7 cellular contexts compared by ENCODE assay signal in genomic region chr1:228150458-228151169, GRCh38. TPM values are rescaled to one million over a fixed set of nuclear protein-coding genes. Genes with fewer than 3 reads are reported as not detected.
DNase-seq lines count a peak whose midpoint lies in the region; FAIRE-seq and TF ChIP-seq lines count a peak whose summit lies in the region.

No MANE protein-coding gene starts in this region.

- no peak for TF ChIP-seq EP300 in H1 (IDR thresholded peaks at IDR 0.05; ENCODE audit: borderline replicate concordance in 1 of 2, low read depth in 2 of 2, low read length in 2 of 2)

- no peak overlapping the region for H2BK15ac ChIP-seq in H1 (ENCODE audit: low read length)

- no peak overlapping the region for H2BK20ac ChIP-seq in H1 (ENCODE audit: low read length)

- TF ChIP-seq POLR2A in H1 (IDR thresholded peaks at IDR 0.05; ENCODE audit: control extremely low read depth in 1 of 2, low read depth in 2 of 2, low read length in 2 of 2), result no peak

- no peaks in the 10 kb centered on the region for H3K9me3 ChIP-seq in H1 (ENCODE audit: insufficient read depth in 2 of 2, low read depth in 1 of 2, low read length in 1 of 2)
- no peaks in the 10 kb centered on the region for H3K9me3 ChIP-seq in tibial artery

- no peak overlapping the region for H3K4me2 ChIP-seq in H1 (ENCODE audit: insufficient read depth in 1 of 2, low read depth in 2 of 2, low read length in 2 of 2)

- H3K56ac ChIP-seq in H1 (replicated peaks; ENCODE audit: insufficient read length, low read depth, low read length), result no peak overlapping the region

- H3K27ac ChIP-seq in H1 (ENCODE audit: low read depth, low read length) (no peak overlapping the region), tibial artery (peak overlapping the region; percentile 54 to 69)

- peak overlapping the region; percentile 45; the same call in 1 of the 2 replicates for H4K8ac ChIP-seq in H1 (ENCODE audit: extremely low read depth, insufficient read depth, low read length)

- intact Hi-C loops in tibial artery (cut with DNase I; ENCODE audit: low total_unique reads), result no loop called here

- H3K9ac ChIP-seq in H1 (replicated peaks in 1 of 4; ENCODE audit: extremely low read depth in 1 of 4, low read depth in 3 of 4, low read length in 3 of 4), result no peak overlapping the region

- peak overlapping the region; percentile 60; the same call in 1 of the 2 replicates for H2BK12ac ChIP-seq in H1 (ENCODE audit: low read depth, low read length)

- CTCF ChIA-PET in H1 (lab: Charles Lee; ENCODE audit: partially characterized antibody), result interaction anchor here (0.9 to 2.8 kb wide), 7 partner anchors 11 to 152 kb away, joined by 3 to 10 read pairs (median 4); partner anchors contain the start of genes GUK1 and IBA57

- FAIRE-seq in H1 (lab: Jason Lieb, UNC), result no peak

- 91% methylated on average over 11 of the region's 17 CpGs; no CpG with 5 or more reads in 1 of the 2 experiments for WGBS in H1 (ENCODE audit: extremely low coverage in 1 of 2, insufficient coverage in 1 of 2, insufficient read length in 1 of 2, insufficient replicate concordance in 2 of 2, low coverage in 1 of 2, low lambda C conversion rate in 2 of 2, missing lambda C conversion rate in 1 of 2), 2 experiments

- no peak overlapping the region for H4K91ac ChIP-seq in H1 (replicated peaks; ENCODE audit: insufficient read length, low read length)

- H2BK120ac ChIP-seq in H1 (replicated peaks; ENCODE audit: low read depth, low read length), result no peak overlapping the region

- H3K36me3 ChIP-seq in H1 (ENCODE audit: control insufficient read depth in 2 of 4, insufficient read depth in 4 of 4, low read length in 3 of 4) (no peaks in the 10 kb centered on the region), tibial artery (peaks cover 22 to 45% (median 32%) of the 10 kb centered on the region in 3 donors)

- no peaks in the 10 kb centered on the region; the same call in 1 of the 2 replicates for H3K23me2 ChIP-seq in H1 (ENCODE audit: low read depth, low read length)

- H3K4ac ChIP-seq in H1 (replicated peaks; ENCODE audit: insufficient read length, low read depth, low read length), result no peak overlapping the region

- H3K14ac ChIP-seq in H1 (ENCODE audit: insufficient read length), result no peak overlapping the region

- peak; percentile 21 to 64 for DNase-seq in NCI-H446 (lab: John Stamatoyannopoulos, UW)
- peak in 1 of 2 experiments; percentile 42 for DNase-seq in H1 (ENCODE audit: low read depth in 1 of 2, low spot score in 2 of 2)
- DNase-seq in medulla oblongata (ENCODE audit: extremely low spot score), result peak; percentile 88
- DNase-seq in tibial artery, result peak; percentile 35 to 70
- DNase-seq in GF-D8 (lab: John Stamatoyannopoulos, UW), result no peak
- no peak for DNase-seq in ecto neural progenitor cell (ENCODE audit: low spot score)
- no peak for DNase-seq in GDM1 (lab: John Stamatoyannopoulos, UW)

- no peaks in the 10 kb centered on the region for H3K79me2 ChIP-seq in H1 (ENCODE audit: control insufficient read depth in 1 of 2, insufficient read depth in 2 of 2, low read length in 2 of 2)

- TF ChIP-seq RAD21 in H1 (IDR thresholded peaks at IDR 0.05 in 1 of 2, conservative IDR thresholded peaks at IDR 0.05 in 1 of 2; ENCODE audit: low read depth in 2 of 2, low read length in 2 of 2), result no peak

- H2BK5ac ChIP-seq in H1 (ENCODE audit: low read depth, low read length), result peak overlapping the region; percentile 44; the same call in 1 of the 2 replicates

- no peak overlapping the region for H3K23ac ChIP-seq in H1 (ENCODE audit: insufficient read length)

- H4K20me1 ChIP-seq in H1 (replicated peaks in 1 of 2; ENCODE audit: control insufficient read depth in 1 of 2, insufficient read depth in 2 of 2, low read length in 2 of 2), result peaks cover 0 to 10% of the 10 kb centered on the region in 2 experiments

- no peak for TF ChIP-seq CTCF in H1 (IDR thresholded peaks at IDR 0.05; ENCODE audit: control extremely low read depth in 1 of 3, insufficient read depth in 1 of 3, low read depth in 1 of 3, low read length in 3 of 3)
- no peak for TF ChIP-seq CTCF in tibial artery (IDR thresholded peaks at IDR 0.05)

- 0 out of 7 replicates have a peak, but pooled peaks cover 0 to 5% (median 0%) of the 10 kb centered on the region in 4 experiments for H3K27me3 ChIP-seq in H1 (replicated peaks in 1 of 4; ENCODE audit: control insufficient read depth in 3 of 4, extremely low read depth in 1 of 4, insufficient read depth in 3 of 4, low read length in 3 of 4)
- no peaks in the 10 kb centered on the region for H3K27me3 ChIP-seq in tibial artery

- no peak overlapping the region for H2AFZ ChIP-seq in H1 (ENCODE audit: low read length)

- no peak overlapping the region for H3K18ac ChIP-seq in H1 (ENCODE audit: extremely low read depth, low read length)

- H2AK5ac ChIP-seq in H1 (ENCODE audit: low read depth, low read length), result no peak overlapping the region

- POLR2A ChIA-PET in H1 (lab: Charles Lee; ENCODE audit: partially characterized antibody), result interaction anchor here (1.0 to 5.5 kb wide), 5 partner anchors 10 to 53 kb away, joined by 3 to 44 read pairs (median 3); partner anchors contain the start of genes GUK1 and IBA57

- no peak overlapping the region for H3K4me3 ChIP-seq in H1 (ENCODE audit: extremely low read depth in 1 of 4, insufficient read depth in 2 of 4, low read depth in 3 of 4, low read length in 4 of 4)
- peak overlapping the region in 1 of 2 donors; percentile 12 for H3K4me3 ChIP-seq in tibial artery

- no peaks in the 10 kb centered on the region; the same call in none of the 2 replicates for H3K79me1 ChIP-seq in H1 (ENCODE audit: low read depth, low read length)

- H4K5ac ChIP-seq in H1 (ENCODE audit: insufficient read length, low read depth, low read length), result no peak overlapping the region

- peaks cover 0 to 10% (median 4%) of the 10 kb centered on the region in 4 experiments; a peak in 1 of 7 replicates for H3K4me1 ChIP-seq in H1 (replicated peaks in 1 of 4; ENCODE audit: control insufficient read depth in 3 of 4, insufficient read depth in 4 of 4, low read length in 3 of 4)
- H3K4me1 ChIP-seq in tibial artery, result peaks cover 0 to 29% (median 16%) of the 10 kb centered on the region in 4 donors

TF ChIP-seq in H1, 55 proteins besides CTCF, POLR2A, EP300 and RAD21 (continues in another document):
- no peak for TF ChIP-seq TAF1 (IDR thresholded peaks at IDR 0.05; ENCODE audit: low read depth, low read length)
- no peak for TF ChIP-seq CTBP2 (IDR thresholded peaks at IDR 0.05; ENCODE audit: borderline replicate concordance, insufficient read depth, insufficient read length, low read length)
- no peak for TF ChIP-seq TBP (IDR thresholded peaks at IDR 0.05; ENCODE audit: low read depth, low read length)
- TF ChIP-seq SUZ12 (IDR thresholded peaks at IDR 0.05; ENCODE audit: low read length), result no peak

RNA-seq across cellular contexts. Expression of gene GJC2, which starts 0.9 kb away (rescaled TPM):
- 0.54 and 0.55 TPM in 2 replicates for total RNA-seq in H1 (2021; fragmentation: NEBNext Ultra II Directional; extraction: Animal tissue kit (Norgen Biotek cat#: 25700))
- polyA plus RNA-seq in H1 (2011; rRNA removed), result 0.17 and 0.28 TPM in 2 replicates
- polyA plus RNA-seq in H1 (2011; cell fraction: cytosol; rRNA removed), result 0.27 TPM
- polyA plus RNA-seq in H1 (2011; cell fraction: nucleus; rRNA removed), result 0.54 TPM
- 0.25 to 0.57 TPM (median 0.40 TPM) in 4 replicates for polyA plus RNA-seq in H1 (2012, experiment 1 of 2)
- 0.10 TPM for polyA plus RNA-seq in H1 (2012, experiment 2 of 2)
- 0.36 TPM for polyA plus RNA-seq in H1 (2013, experiment 1 of 2)
- 0.40 TPM for polyA plus RNA-seq in H1 (2013, experiment 2 of 2)
- 0.16 and 0.22 TPM in 2 replicates for polyA minus RNA-seq in H1 (2011; rRNA and poly(A)+ RNA removed)
- not detected for polyA minus RNA-seq in H1 (2011; cell fraction: cytosol; rRNA and poly(A)+ RNA removed)
- polyA minus RNA-seq in H1 (2011; cell fraction: nucleus; rRNA and poly(A)+ RNA removed), result 0.60 TPM

RNA-seq across cellular contexts. Expression of gene GUK1, which starts 10.5 kb away (rescaled TPM):
- total RNA-seq in H1 (2021; fragmentation: NEBNext Ultra II Directional; extraction: Animal tissue kit (Norgen Biotek cat#: 25700)), result 68.5 TPM in 2 replicates
- 182 and 183 TPM in 2 replicates for polyA plus RNA-seq in H1 (2011; rRNA removed)
- 167 TPM for polyA plus RNA-seq in H1 (2011; cell fraction: cytosol; rRNA removed)
- 249 TPM for polyA plus RNA-seq in H1 (2011; cell fraction: nucleus; rRNA removed)
- 36.2 to 105 TPM (median 94.7 TPM) in 4 replicates for polyA plus RNA-seq in H1 (2012, experiment 1 of 2)
- 106 TPM for polyA plus RNA-seq in H1 (2012, experiment 2 of 2)
- polyA plus RNA-seq in H1 (2013, experiment 1 of 2), result 97.5 TPM
- 90.9 TPM for polyA plus RNA-seq in H1 (2013, experiment 2 of 2)
- 25.4 and 32.8 TPM in 2 replicates for polyA minus RNA-seq in H1 (2011; rRNA and poly(A)+ RNA removed)
- polyA minus RNA-seq in H1 (2011; cell fraction: cytosol; rRNA and poly(A)+ RNA removed), result 33.8 TPM
- polyA minus RNA-seq in H1 (2011; cell fraction: nucleus; rRNA and poly(A)+ RNA removed), result 70.3 TPM

RNA-seq across cellular contexts. Expression of gene IBA57, which starts 15.0 kb away (rescaled TPM):
- 5.9 and 7.8 TPM in 2 replicates for total RNA-seq in H1 (2021; fragmentation: NEBNext Ultra II Directional; extraction: Animal tissue kit (Norgen Biotek cat#: 25700))
- polyA plus RNA-seq in H1 (2011; rRNA removed), result 2.6 and 5.3 TPM in 2 replicates
- 4.6 TPM for polyA plus RNA-seq in H1 (2011; cell fraction: cytosol; rRNA removed)
- 7.1 TPM for polyA plus RNA-seq in H1 (2011; cell fraction: nucleus; rRNA removed)
- polyA plus RNA-seq in H1 (2012, experiment 1 of 2), result 2.9 to 3.9 TPM (median 3.6 TPM) in 4 replicates
- polyA plus RNA-seq in H1 (2012, experiment 2 of 2), result 1.6 TPM
- polyA plus RNA-seq in H1 (2013, experiment 1 of 2), result 2.3 TPM
- 2.3 TPM for polyA plus RNA-seq in H1 (2013, experiment 2 of 2)
- 3.2 and 3.3 TPM in 2 replicates for polyA minus RNA-seq in H1 (2011; rRNA and poly(A)+ RNA removed)
- 2.8 TPM for polyA minus RNA-seq in H1 (2011; cell fraction: cytosol; rRNA and poly(A)+ RNA removed)
- polyA minus RNA-seq in H1 (2011; cell fraction: nucleus; rRNA and poly(A)+ RNA removed), result 8.4 TPM

RNA-seq across cellular contexts. Expression of gene MRPL55, which starts 41.5 kb away (rescaled TPM):
- total RNA-seq in H1 (2021; fragmentation: NEBNext Ultra II Directional; extraction: Animal tissue kit (Norgen Biotek cat#: 25700)), result 59.0 and 62.7 TPM in 2 replicates
- 244 and 249 TPM in 2 replicates for polyA plus RNA-seq in H1 (2011; rRNA removed)
- polyA plus RNA-seq in H1 (2011; cell fraction: cytosol; rRNA removed), result 186 TPM
- 157 TPM for polyA plus RNA-seq in H1 (2011; cell fraction: nucleus; rRNA removed)
- 31.0 to 91.5 TPM (median 85.9 TPM) in 4 replicates for polyA plus RNA-seq in H1 (2012, experiment 1 of 2)
- polyA plus RNA-seq in H1 (2012, experiment 2 of 2), result 110 TPM
- polyA plus RNA-seq in H1 (2013, experiment 1 of 2), result 72.3 TPM
- polyA plus RNA-seq in H1 (2013, experiment 2 of 2), result 69.2 TPM
- polyA minus RNA-seq in H1 (2011; rRNA and poly(A)+ RNA removed), result 30.6 and 36.8 TPM in 2 replicates
- 38.5 TPM for polyA minus RNA-seq in H1 (2011; cell fraction: cytosol; rRNA and poly(A)+ RNA removed)
- 46.7 TPM for polyA minus RNA-seq in H1 (2011; cell fraction: nucleus; rRNA and poly(A)+ RNA removed)

RNA-seq across cellular contexts. Expression of gene C1orf35, which starts 47.5 kb away (rescaled TPM):
- 19.9 and 22.5 TPM in 2 replicates for total RNA-seq in H1 (2021; fragmentation: NEBNext Ultra II Directional; extraction: Animal tissue kit (Norgen Biotek cat#: 25700))
- polyA plus RNA-seq in H1 (2011; rRNA removed), result 18.6 and 28.5 TPM in 2 replicates
- 23.7 TPM for polyA plus RNA-seq in H1 (2011; cell fraction: cytosol; rRNA removed)
- 41.3 TPM for polyA plus RNA-seq in H1 (2011; cell fraction: nucleus; rRNA removed)
- 15.0 to 30.9 TPM (median 25.2 TPM) in 4 replicates for polyA plus RNA-seq in H1 (2012, experiment 1 of 2)
- 17.1 TPM for polyA plus RNA-seq in H1 (2012, experiment 2 of 2)
- polyA plus RNA-seq in H1 (2013, experiment 1 of 2), result 26.2 TPM
- polyA plus RNA-seq in H1 (2013, experiment 2 of 2), result 25.8 TPM
- 1.3 and 1.4 TPM in 2 replicates for polyA minus RNA-seq in H1 (2011; rRNA and poly(A)+ RNA removed)
- 4.6 TPM for polyA minus RNA-seq in H1 (2011; cell fraction: cytosol; rRNA and poly(A)+ RNA removed)
- polyA minus RNA-seq in H1 (2011; cell fraction: nucleus; rRNA and poly(A)+ RNA removed), result 5.5 TPM

Comparison
In these comparisons a context has a peak if more than half of its experiments do, and no peak if none do; other contexts are left out.
1. DNase-seq: peak in NCI-H446 (2 of 2), medulla oblongata (single experiment) and tibial artery (2 of 2); none in GF-D8 (single experiment), ecto neural progenitor cell (single experiment) and GDM1 (single experiment).